ENCODE assay signal across 9 cellular contexts in the genomic region with DNA sequence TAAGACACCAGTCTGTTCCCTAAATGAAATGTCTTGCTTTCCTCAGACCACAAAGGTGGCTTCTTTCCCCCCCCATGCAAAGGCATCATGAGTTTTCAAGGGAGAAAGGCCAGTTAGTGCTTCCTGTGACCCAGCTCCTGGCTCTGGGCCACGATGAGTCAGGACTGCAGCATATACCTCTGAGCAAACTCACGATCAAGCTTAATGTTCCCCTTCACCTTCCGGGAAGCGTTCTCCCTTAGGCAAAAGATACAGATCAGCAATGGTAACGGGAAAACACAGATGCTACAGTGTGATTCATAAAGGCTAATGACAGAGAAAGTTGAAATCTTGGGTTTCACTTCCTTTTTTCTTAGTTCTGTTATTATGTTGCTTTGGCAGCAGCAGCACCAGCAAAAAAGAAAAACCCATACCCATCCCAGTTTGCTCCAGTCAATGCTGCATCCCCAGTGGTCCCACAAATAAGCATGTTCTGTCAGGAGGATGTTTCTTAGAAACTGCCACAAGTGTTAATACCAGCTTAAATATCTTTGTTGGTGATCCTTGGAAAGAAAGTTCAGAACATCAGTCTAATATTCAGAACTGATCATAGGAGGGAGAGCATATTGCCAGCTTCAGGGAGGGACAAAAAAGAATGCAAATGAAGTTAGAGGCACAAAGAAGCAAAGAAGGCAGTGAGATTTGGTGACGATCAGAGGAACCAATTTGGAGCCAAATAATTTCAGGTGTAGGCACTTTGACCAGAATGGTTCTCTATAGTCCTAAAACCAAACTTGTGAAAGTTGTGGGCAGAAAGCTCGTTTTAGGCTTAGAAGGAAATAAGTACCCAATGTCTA. TPM values are rescaled to one million over a fixed set of nuclear protein-coding genes. Genes with fewer than 3 reads are reported as not detected.
DNase-seq lines count a peak whose midpoint lies in the region; ATAC-seq and TF ChIP-seq lines count a peak whose summit lies in the region.
"Had no signal": no experiment of that assay in that cellular context is flagged by ENCODE, and none has a peak within 500 bp of the region (broad histone marks: within the 10 kb centered on the region; RNA-seq: fewer than 3 reads in every experiment).

No MANE protein-coding gene starts in this region.

- H3K36me3 Mint-ChIP-seq in stimulated activated naive CD8-positive, alpha-beta T cell treated with anti-CD3 and anti-CD28 coated beads, Interleukin-15, Interleukin-2, amounts not matched to agents 100 ng/mL and 50 ng/mL, for 24 hours (ENCODE audit: low read depth): peaks cover 12% of the 10 kb centered on the region

- H3K36me3 ChIP-seq in hepatocyte (replicated peaks; ENCODE audit: insufficient read depth, low read depth) (no peaks in the 10 kb centered on the region), A673 (ENCODE audit: insufficient read depth, low read length, poor library complexity, severe bottlenecking) (no peaks in the 10 kb centered on the region)

- no peak overlapping the region for H3K4me3 Mint-ChIP-seq in stimulated activated naive CD8-positive, alpha-beta T cell treated with anti-CD3 and anti-CD28 coated beads, Interleukin-15, Interleukin-2, amounts not matched to agents 100 ng/mL and 50 ng/mL, for 24 hours

- no peaks in the 10 kb centered on the region for H3K9me2 ChIP-seq in hepatocyte (replicated peaks; ENCODE audit: insufficient read depth)

- intact Hi-C loops in A673 (cut with micrococcal nuclease; ENCODE audit: unreplicated experiment): loop anchor here (10.0 kb wide), 1 partner anchor 199 kb away; no protein-coding TSS in a partner anchor

- no peak overlapping the region for H3K4me3 ChIP-seq in hepatocyte
- H3K4me3 ChIP-seq in A673 (ENCODE audit: low read depth, low read length, poor library complexity, severe bottlenecking): no peak overlapping the region
- H3K4me3 ChIP-seq: SK-N-MC had no signal

- WGBS in hepatocyte (ENCODE audit: low lambda C conversion rate, missing lambda C conversion rate): 57% methylated on average over 7 of the region's 7 CpGs

- CTCF ChIA-PET in A673 (lab: Charles Lee): interaction anchor here (0.6 kb wide), 1 partner anchor 9 kb away, joined by 5 read pairs; no protein-coding TSS in a partner anchor

- no peaks in the 10 kb centered on the region for H4K20me1 ChIP-seq in hepatocyte (ENCODE audit: insufficient read depth, poor library complexity, severe bottlenecking)

- peaks cover 21% of the 10 kb centered on the region for H3K4me1 Mint-ChIP-seq in stimulated activated naive CD8-positive, alpha-beta T cell treated with anti-CD3 and anti-CD28 coated beads, Interleukin-15, Interleukin-2, amounts not matched to agents 100 ng/mL and 50 ng/mL, for 24 hours (ENCODE audit: low read depth)

- H3K4me1 ChIP-seq in hepatocyte (ENCODE audit: insufficient read depth) (no peaks in the 10 kb centered on the region), A673 (ENCODE audit: insufficient read depth, low read length, poor library complexity, severe bottlenecking) (no peaks in the 10 kb centered on the region)

- in situ Hi-C loops in G401 (cut with HindIII; ENCODE audit: low sequenced_read_pairs): no loop called here

- POLR2A ChIA-PET in A673 (lab: Charles Lee; ENCODE audit: low non-redundant PET): no interaction called here

- BruUV-seq in A673 (replicated peaks; lab: Mats Ljungman, UMichigan): no TSS peak

- no peak overlapping the region for H3K4me2 ChIP-seq in hepatocyte

- ATAC-seq in GM21360 (IDR thresholded peaks at IDR 0.05; ENCODE audit: unreplicated experiment) (peak; percentile 96), HG03558 (IDR thresholded peaks at IDR 0.05; ENCODE audit: extremely low read depth, unreplicated experiment) (peak; percentile 98)

- H3K27me3 ChIP-seq in hepatocyte (no peaks in the 10 kb centered on the region), A673 (replicated peaks; ENCODE audit: insufficient read depth, low read depth, low read length, poor library complexity) (no peaks in the 10 kb centered on the region)

- TF ChIP-seq CTCF in hepatocyte (IDR thresholded peaks at IDR 0.05; ENCODE audit: poor library complexity) (no peak), A673 (conservative IDR thresholded peaks at IDR 0.05; ENCODE audit: low read depth, low read length) (no peak)

- H3K79me2 ChIP-seq in hepatocyte: no peaks in the 10 kb centered on the region

- DNase-seq in G401 (ENCODE audit: low spot score) (peak; percentile 7), hepatocyte (ENCODE audit: low spot score) (peak; percentile 21), globus pallidus (ENCODE audit: low spot score) (no peak), A673 (ENCODE audit: low spot score) (no peak)
- peak; percentile 60 to 66 for DNase-seq in activated CD4-positive, alpha-beta T cell treated with anti-CD3 and anti-CD28 coated beads, Interleukin-2, amount 50 U/mL, for 48 hours

- no peaks in the 10 kb centered on the region for H3K27me3 Mint-ChIP-seq in stimulated activated naive CD8-positive, alpha-beta T cell treated with anti-CD3 and anti-CD28 coated beads, Interleukin-15, Interleukin-2, amounts not matched to agents 100 ng/mL and 50 ng/mL, for 24 hours

- H3K27ac Mint-ChIP-seq in stimulated activated naive CD8-positive, alpha-beta T cell treated with anti-CD3 and anti-CD28 coated beads, Interleukin-15, Interleukin-2, amounts not matched to agents 100 ng/mL and 50 ng/mL, for 24 hours: peak overlapping the region; percentile 71

- H3K9me3 Mint-ChIP-seq in stimulated activated naive CD8-positive, alpha-beta T cell treated with anti-CD3 and anti-CD28 coated beads, Interleukin-15, Interleukin-2, amounts not matched to agents 100 ng/mL and 50 ng/mL, for 24 hours: no peaks in the 10 kb centered on the region

- H2AFZ ChIP-seq in hepatocyte: no peak overlapping the region

- no peak overlapping the region for H3K27ac ChIP-seq in hepatocyte
- H3K27ac ChIP-seq in A673 (ENCODE audit: low read depth, low read length, poor library complexity, severe bottlenecking): no peak overlapping the region
- H3K27ac ChIP-seq: SK-N-MC had no signal

- H3K9me3 ChIP-seq in hepatocyte (ENCODE audit: low read depth) (no peaks in the 10 kb centered on the region), A673 (ENCODE audit: low read depth, low read length, poor library complexity, severe bottlenecking) (no peaks in the 10 kb centered on the region)

RNA-seq across cellular contexts. Expression of a gene that starts 41.2 kb away (rescaled TPM):
- total RNA-seq in G401 (2014; rRNA removed; shearing (Covaris generic)): 0.37 TPM in 1 of 2 replicates, not detected in the other
- total RNA-seq in hepatocyte: 5.8 and 6.5 TPM in 2 replicates
- 2.6 TPM in 2 replicates for polyA plus RNA-seq in hepatocyte
- total RNA-seq in A673 (2021): 0.11 TPM in 1 of 2 replicates, not detected in the other

RNA-seq across cellular contexts. Expression of a gene that starts 57.2 kb away (rescaled TPM):
- total RNA-seq in G401 (2014; rRNA removed; shearing (Covaris generic)): not detected in 2 replicates
- not detected in 2 replicates for total RNA-seq in hepatocyte
- not detected in 2 replicates for polyA plus RNA-seq in hepatocyte
- not detected in 2 replicates for total RNA-seq in A673 (2021)

Comparison
In these comparisons a context has a peak if more than half of its experiments do, and no peak if none do; other contexts are left out.
1. DNase-seq: peak in G401 (single experiment), activated CD4-positive, alpha-beta T cell treated with anti-CD3 and anti-CD28 coated beads, Interleukin-2, amount 50 U/mL, for 48 hours (2 of 2) and hepatocyte (single experiment); none in globus pallidus (single experiment) and A673 (single experiment).